Comparison of ENCODE assay signal across 28 cellular contexts in genomic region chr7:74297516-74298233, GRCh38.
"Had no signal": no experiment of that assay in that cellular context is flagged by ENCODE, and none has a peak within 500 bp of the region (broad histone marks: within the 10 kb centered on the region; RNA-seq: fewer than 3 reads in every experiment).

No MANE protein-coding gene starts in this region.

- H3K4me3 ChIP-seq: breast epithelium, left lung, lower lobe of right lung, neural progenitor cell, right atrium auricular region, smooth muscle cell, upper lobe of right lung had no signal

- H3K4me3 Mint-ChIP-seq: activated naive CD4-positive, alpha-beta T cell treated with anti-CD3 and anti-CD28 coated beads, Interleukin-2, amount 10 ng/mL, durations not matched to agents 7 days and 5 days; naive thymus-derived CD8-positive, alpha-beta T cell; neural progenitor cell; stimulated activated memory B cell treated with anti-CD40 and anti-IgM and Interleukin-4, amounts not matched to agents 10 μg/mL and 1 μg/mL and 100 μg/mL, for 72 hours; stimulated activated naive CD8-positive, alpha-beta T cell treated with anti-CD3 and anti-CD28 coated beads, Interleukin-15, amount 100 ng/mL, for 72 hours had no signal

- H3K27me3 ChIP-seq: breast epithelium, left lung, neural progenitor cell, right atrium auricular region, upper lobe of right lung had no signal

- DNase-seq: activated CD4-positive, alpha-beta T cell treated with anti-CD3 and anti-CD28 coated beads for 48 hours; activated CD4-positive, alpha-beta T cell treated with anti-CD3 and anti-CD28 coated beads, Interleukin-2, amount 50 U/mL, for 48 hours; activated CD8-positive, alpha-beta memory T cell treated with anti-CD3 and anti-CD28 coated beads for 24 hours; activated effector memory CD4-positive, alpha-beta T cell treated with anti-CD3 and anti-CD28 coated beads, Interleukin-2, amount 50 U/mL, for 16 hours; activated naive CD4-positive, alpha-beta T cell treated with anti-CD3 and anti-CD28 coated beads, Interleukin-2, amount 10 ng/mL, durations not matched to agents 7 days and 5 days; amniotic stem cell; central memory CD4-positive, alpha-beta T cell; left lung; lower lobe of right lung; mesenchymal stem cell; naive thymus-derived CD8-positive, alpha-beta T cell; occipital lobe; stimulated activated CD4-positive, alpha-beta T cell treated with anti-CD3 and anti-CD28 coated beads, Interleukin-1b, Interleukin-23, amount 100 ng/mL, for 48 hours; stimulated activated CD4-positive, alpha-beta T cell treated with anti-CD3 and anti-CD28 coated beads, Interleukin-4, amount 100 ng/mL, for 4 hours; stimulated activated CD8-positive, alpha-beta memory T cell treated with anti-CD3 and anti-CD28 coated beads, Interleukin-4, amount 100 ng/mL, for 48 hours; stimulated activated naive CD8-positive, alpha-beta T cell treated with anti-CD3 and anti-CD28 coated beads, Interleukin-15, amount 100 ng/mL, for 72 hours; substantia nigra; upper lobe of right lung had no signal

- FAIRE-seq: endometrium, frontal cortex, TTC549 had no signal

- H3K4me1 Mint-ChIP-seq: stimulated activated naive CD8-positive, alpha-beta T cell treated with anti-CD3 and anti-CD28 coated beads, Interleukin-15, amount 100 ng/mL, for 72 hours had no signal

- H3K4me1 ChIP-seq: breast epithelium had no signal

- H3K9ac ChIP-seq: neural progenitor cell had no signal

- H3K36me3 ChIP-seq: breast epithelium, left lung, lower lobe of right lung, neural progenitor cell, right atrium auricular region, upper lobe of right lung had no signal

- H3K9me3 Mint-ChIP-seq: activated naive CD4-positive, alpha-beta T cell treated with anti-CD3 and anti-CD28 coated beads, Interleukin-2, amount 10 ng/mL, durations not matched to agents 7 days and 5 days; naive thymus-derived CD8-positive, alpha-beta T cell; stimulated activated memory B cell treated with anti-CD40 and anti-IgM and Interleukin-4, amounts not matched to agents 10 μg/mL and 1 μg/mL and 100 μg/mL, for 72 hours; stimulated activated naive CD8-positive, alpha-beta T cell treated with anti-CD3 and anti-CD28 coated beads, Interleukin-15, amount 100 ng/mL, for 72 hours had no signal

- H2AFZ ChIP-seq: neural progenitor cell had no signal

- H3K27ac Mint-ChIP-seq: activated naive CD4-positive, alpha-beta T cell treated with anti-CD3 and anti-CD28 coated beads, Interleukin-2, amount 10 ng/mL, durations not matched to agents 7 days and 5 days; naive thymus-derived CD8-positive, alpha-beta T cell; neural progenitor cell; stimulated activated memory B cell treated with anti-CD40 and anti-IgM and Interleukin-4, amounts not matched to agents 10 μg/mL and 1 μg/mL and 100 μg/mL, for 72 hours; stimulated activated naive CD8-positive, alpha-beta T cell treated with anti-CD3 and anti-CD28 coated beads, Interleukin-15, amount 100 ng/mL, for 72 hours had no signal

- H3K27ac ChIP-seq: breast epithelium, left lung, lower lobe of right lung, neural progenitor cell, right atrium auricular region, upper lobe of right lung, VCaP had no signal

- H3K9me3 ChIP-seq: breast epithelium, left lung, lower lobe of right lung, right atrium auricular region, upper lobe of right lung had no signal

- ATAC-seq: activated CD4-positive, CD25-positive, alpha-beta regulatory T cell treated with anti-CD3 and anti-CD28 coated beads, Interleukin-2, amount 50 U/mL, for 24 hours; left lung; lower lobe of right lung; naive thymus-derived CD8-positive, alpha-beta T cell; stimulated activated memory B cell treated with anti-CD40 and anti-IgM and Interleukin-4, amounts not matched to agents 10 μg/mL and 1 μg/mL and 100 μg/mL, for 72 hours; stimulated activated naive CD8-positive, alpha-beta T cell treated with anti-CD3 and anti-CD28 coated beads, Interleukin-15, amount 100 ng/mL, for 72 hours; upper lobe of right lung had no signal

- H3K36me3 Mint-ChIP-seq: activated naive CD4-positive, alpha-beta T cell treated with anti-CD3 and anti-CD28 coated beads, Interleukin-2, amount 10 ng/mL, durations not matched to agents 7 days and 5 days had no signal

- H3K27me3 Mint-ChIP-seq: naive thymus-derived CD8-positive, alpha-beta T cell; stimulated activated memory B cell treated with anti-CD40 and anti-IgM and Interleukin-4, amounts not matched to agents 10 μg/mL and 1 μg/mL and 100 μg/mL, for 72 hours had no signal

- H3K4me2 ChIP-seq: neural progenitor cell, smooth muscle cell had no signal
